ENCODE assay signal across 18 cellular contexts in genomic region chr17:17320188-17320910, GRCh38.
"Had no signal": no experiment of that assay in that cellular context is flagged by ENCODE, and none has a peak within 500 bp of the region (broad histone marks: within the 10 kb centered on the region; RNA-seq: fewer than 3 reads in every experiment).

No MANE protein-coding gene starts in this region.

- DNase-seq: activated CD8-positive, alpha-beta memory T cell treated with anti-CD3 and anti-CD28 coated beads, Interleukin-2, amount 50 U/mL, for 4 hours; activated naive CD4-positive, alpha-beta T cell; activated naive CD8-positive, alpha-beta T cell treated with anti-CD3 and anti-CD28 coated beads for 36 hours; activated T-cell treated with anti-CD3 and anti-CD28 coated beads, Interleukin-2, amount 50 U/mL, for 4 hours; cerebellar nuclear complex; foreskin melanocyte; hippocampal formation; left cardiac atrium; mesenchymal stem cell; sigmoid colon; stimulated activated CD4-positive, alpha-beta T cell treated with anti-CD3 and anti-CD28 coated beads, Interleukin-2, amount 100 ng/mL, for 48 hours; stimulated activated naive CD4-positive, alpha-beta T cell treated with Interleukin-2 at 50 U/mL for 16 hours; T1000; thyroid gland had no signal

- H3K36me3 ChIP-seq: breast epithelium, thyroid gland had no signal

- H3K9me3 ChIP-seq: breast epithelium, mucosa of descending colon, sigmoid colon, thyroid gland had no signal

- H3K27me3 ChIP-seq: breast epithelium, sigmoid colon, thyroid gland had no signal

- H3K4me3 ChIP-seq: breast epithelium, mucosa of descending colon, sigmoid colon, smooth muscle cell, thyroid gland had no signal

- H3K27ac ChIP-seq: breast epithelium, sigmoid colon, thyroid gland had no signal

- H3K4me1 ChIP-seq: breast epithelium, sigmoid colon, thyroid gland had no signal

- ATAC-seq: activated T-cell treated with anti-CD3 and anti-CD28 coated beads, Interleukin-2, amount 50 U/mL, for 4 hours; mucosa of descending colon; WTC11 had no signal
